ENCODE assay signal across 18 cellular contexts in the genomic region with DNA sequence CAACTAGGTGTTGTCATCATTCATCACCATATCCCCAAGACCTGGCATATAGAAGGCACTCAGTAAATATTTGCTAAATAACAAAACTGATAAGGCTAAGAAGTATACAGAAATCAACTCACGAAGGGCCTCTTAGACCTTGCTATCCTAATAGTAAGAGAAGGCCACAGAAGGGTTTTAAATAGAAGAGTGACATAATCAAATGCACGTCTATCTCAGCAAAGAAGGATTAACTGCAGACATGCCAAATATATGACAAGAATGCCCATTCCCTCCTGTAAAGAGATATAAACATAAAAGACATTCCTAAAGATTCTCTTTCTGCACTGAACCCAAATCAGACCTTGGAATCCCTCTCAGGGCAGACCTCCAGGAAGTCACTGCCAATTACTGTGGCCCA.
"Had no signal": no experiment of that assay in that cellular context is flagged by ENCODE, and none has a peak within 500 bp of the region (broad histone marks: within the 10 kb centered on the region; RNA-seq: fewer than 3 reads in every experiment).

No MANE protein-coding gene starts in this region.

- H3K27me3 ChIP-seq: brain microvascular endothelial cell, neutrophil, spleen, transverse colon had no signal

- H3K9me3 ChIP-seq: neutrophil, spleen, transverse colon had no signal

- H3K27ac Mint-ChIP-seq: activated CD4-positive, alpha-beta T cell treated with anti-CD3 and anti-CD28 coated beads, Interleukin-2, amount 10 ng/mL, durations not matched to agents 7 days and 5 days; activated T-helper 2 cell treated with anti-CD3 and anti-CD28 coated beads, Interferon-gamma antibody, Interleukin-2, Interleukin-4, amounts not matched to agents 10 μg/mL and 5 μg/mL and 100 μg/mL, durations not matched to agents 14 hours and 24 hours and 36 hours had no signal

- H3K27me3 Mint-ChIP-seq: activated CD4-positive, alpha-beta T cell treated with anti-CD3 and anti-CD28 coated beads, Interleukin-2, amount 10 ng/mL, durations not matched to agents 7 days and 5 days; naive B cell had no signal

- DNase-seq: activated CD4-positive, alpha-beta T cell treated with anti-CD3 and anti-CD28 coated beads, Interleukin-2, amount 10 ng/mL, durations not matched to agents 7 days and 5 days; activated CD4-positive, CD25-positive, alpha-beta regulatory T cell; activated CD8-positive, alpha-beta memory T cell treated with anti-CD3 and anti-CD28 coated beads for 24 hours; activated naive CD4-positive, alpha-beta T cell treated with anti-CD3 and anti-CD28 coated beads, Interleukin-2, amount 50 U/mL, for 16 hours; amniotic stem cell; brain microvascular endothelial cell; foreskin melanocyte; naive B cell; right cardiac atrium; spleen; stimulated activated CD4-positive, alpha-beta T cell treated with anti-CD3 and anti-CD28 coated beads, Interleukin-2, amount 100 ng/mL, for 24 hours; stimulated activated naive CD4-positive, alpha-beta T cell; substantia nigra; T-helper 2 cell; transverse colon had no signal

- FAIRE-seq: TTC549 had no signal

- H3K4me3 Mint-ChIP-seq: activated CD4-positive, alpha-beta T cell treated with anti-CD3 and anti-CD28 coated beads, Interleukin-2, amount 10 ng/mL, durations not matched to agents 7 days and 5 days; naive B cell had no signal

- H3K9me3 Mint-ChIP-seq: activated T-helper 2 cell treated with anti-CD3 and anti-CD28 coated beads, Interferon-gamma antibody, Interleukin-2, Interleukin-4, amounts not matched to agents 10 μg/mL and 5 μg/mL and 100 μg/mL, durations not matched to agents 14 hours and 24 hours and 36 hours had no signal

- H3K4me3 ChIP-seq: spleen, transverse colon had no signal

- H3K27ac ChIP-seq: brain microvascular endothelial cell, neutrophil, spleen, transverse colon had no signal

- H3K4me1 Mint-ChIP-seq: activated CD4-positive, alpha-beta T cell treated with anti-CD3 and anti-CD28 coated beads, Interleukin-2, amount 10 ng/mL, durations not matched to agents 7 days and 5 days had no signal
